In the genomic region with DNA sequence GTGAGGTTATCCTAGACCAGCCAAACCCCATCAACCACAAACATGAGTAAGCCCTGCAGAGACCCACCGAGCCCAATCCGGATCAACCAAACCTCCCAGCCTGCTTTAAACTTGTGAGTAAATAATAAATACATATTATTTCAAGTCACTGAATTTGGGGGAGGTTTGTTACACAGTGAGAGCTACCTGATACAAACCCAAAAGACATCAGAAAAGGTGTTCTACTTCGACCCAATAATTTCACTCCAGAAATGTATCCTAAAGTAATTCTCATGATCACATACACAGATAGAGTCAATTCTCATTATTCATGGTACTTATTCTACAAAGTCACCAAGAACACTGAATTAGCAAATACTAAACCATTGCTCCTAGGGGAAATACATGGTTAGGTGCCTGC, we compare ENCODE assay signal across 27 cellular contexts.
"Had no signal": no experiment of that assay in that cellular context is flagged by ENCODE, and none has a peak within 500 bp of the region (broad histone marks: within the 10 kb centered on the region; RNA-seq: fewer than 3 reads in every experiment).

No MANE protein-coding gene starts in this region.

- DNase-seq: activated CD4-positive, alpha-beta memory T cell treated with anti-CD3 and anti-CD28 coated beads for 36 hours; activated CD4-positive, alpha-beta T cell treated with anti-CD3 and anti-CD28 coated beads for 36 hours; activated CD4-positive, alpha-beta T cell treated with anti-CD3 and anti-CD28 coated beads, Interleukin-2, amount 10 ng/mL, durations not matched to agents 24 days and 14 days; activated CD4-positive, CD25-positive, alpha-beta regulatory T cell; activated CD4-positive, CD25-positive, alpha-beta regulatory T cell treated with anti-CD3 and anti-CD28 coated beads, Interleukin-2, amount 50 U/mL, for 72 hours; activated CD8-positive, alpha-beta memory T cell treated with anti-CD3 and anti-CD28 coated beads, Interleukin-2, amount 50 U/mL, for 48 hours; activated CD8-positive, alpha-beta T cell treated with anti-CD3 and anti-CD28 coated beads, Interleukin-2, amount 10 ng/mL, durations not matched to agents 7 days and 5 days; activated gamma-delta T cell; activated naive CD4-positive, alpha-beta T cell; activated naive CD4-positive, alpha-beta T cell treated with anti-CD3 and anti-CD28 coated beads, Interleukin-2, amount 10 ng/mL, durations not matched to agents 7 days and 5 days; activated naive CD8-positive, alpha-beta T cell treated with anti-CD3 and anti-CD28 coated beads, Interleukin-2, amount 10 ng/mL, durations not matched to agents 7 days and 5 days; activated T-cell treated with anti-CD3 and anti-CD28 coated beads for 4 hours; activated T-cell treated with anti-CD3 and anti-CD28 coated beads, Interleukin-2, amount 50 U/mL, for 24 hours; activated T-cell treated with anti-CD3 and anti-CD28 coated beads, Interleukin-2, amount 50 U/mL, for 72 hours; cortex of kidney; dermis blood vessel endothelial cell; effector CD4-positive, alpha-beta T cell; effector memory CD8-positive, alpha-beta T cell; erythroblast; foreskin keratinocyte; gastrocnemius medialis; heart right ventricle; T-helper 2 cell had no signal

- H3K36me3 ChIP-seq: ascending aorta, esophagus muscularis mucosa, gastrocnemius medialis, heart right ventricle had no signal

- H3K4me3 ChIP-seq: ascending aorta, esophagus muscularis mucosa, gastrocnemius medialis, heart right ventricle had no signal

- H3K9me3 ChIP-seq: ascending aorta, esophagus muscularis mucosa, gastrocnemius medialis, heart right ventricle had no signal

- FAIRE-seq: bronchial epithelial cell had no signal

- H3K27ac ChIP-seq: ascending aorta, esophagus muscularis mucosa, foreskin keratinocyte, gastrocnemius medialis, heart right ventricle had no signal

- H3K27me3 ChIP-seq: ascending aorta, esophagus muscularis mucosa, foreskin keratinocyte, gastrocnemius medialis, heart right ventricle had no signal

- H3K4me1 ChIP-seq: ascending aorta, foreskin keratinocyte had no signal

- ATAC-seq: activated CD4-positive, alpha-beta T cell treated with anti-CD3 and anti-CD28 coated beads for 36 hours; activated CD8-positive, alpha-beta T cell treated with anti-CD3 and anti-CD28 coated beads, Interleukin-2, amount 10 ng/mL, durations not matched to agents 7 days and 5 days; activated naive CD4-positive, alpha-beta T cell treated with anti-CD3 and anti-CD28 coated beads, Interleukin-2, amount 50 U/mL, for 72 hours; activated T-cell treated with anti-CD3 and anti-CD28 coated beads, Interleukin-2, amount 50 U/mL, for 72 hours; effector memory CD8-positive, alpha-beta T cell; foreskin keratinocyte; gastrocnemius medialis; heart right ventricle had no signal
